In genomic region chr17:82414548-82415281, GRCh38 we compare ENCODE assay signal across 8 cellular contexts.
DNase-seq lines count a peak whose midpoint lies in the region; ATAC-seq lines count a peak whose summit lies in the region.

No MANE protein-coding gene starts in this region.

- ATAC-seq in GM21360 (IDR thresholded peaks at IDR 0.05; ENCODE audit: unreplicated experiment) (no peak), HG03135 (IDR thresholded peaks at IDR 0.05; ENCODE audit: unreplicated experiment) (no peak)

- no peak overlapping the region for H3K27ac ChIP-seq in caudate nucleus (ENCODE audit: low read depth, low read length)

- DNase-seq in GM03348 (ENCODE audit: low spot score) (peak; percentile 91), NCI-H1694 treated with DMSO at 0.1 percent for 48 hours (lab: John Stamatoyannopoulos, UW) (peak; percentile 72), caudate nucleus (lab: John Stamatoyannopoulos, UW) (peak in 48 of 61 donors; percentile 3 to 67 (median 41)), kidney glomerular epithelial cell (lab: John Stamatoyannopoulos, UW) (peak; percentile 40)
- DNase-seq in activated CD4-positive, alpha-beta T cell treated with anti-CD3 and anti-CD28 coated beads for 24 hours (ENCODE audit: low read depth in 2 of 2) = peak; percentile 62 to 69
- peak; percentile 73 for DNase-seq in stimulated activated CD4-positive, alpha-beta T cell treated with anti-CD3 and anti-CD28 coated beads, Interleukin-4, amount 100 ng/mL, for 1 hour

Comparison
In these comparisons a context has a peak if more than half of its experiments do, and no peak if none do; other contexts are left out.
1. DNase-seq: peak in every context shown above with its lines; median percentile 91 in GM03348; 73 in stimulated activated CD4-positive, alpha-beta T cell treated with anti-CD3 and anti-CD28 coated beads, Interleukin-4, amount 100 ng/mL, for 1 hour; 72 in NCI-H1694 treated with DMSO at 0.1 percent for 48 hours; 66 in activated CD4-positive, alpha-beta T cell treated with anti-CD3 and anti-CD28 coated beads for 24 hours; 41 in caudate nucleus; 40 in kidney glomerular epithelial cell.